8 cellular contexts compared by ENCODE assay signal in genomic region chr1:146710838-146711521, GRCh38.
DNase-seq lines count a peak whose midpoint lies in the region; ATAC-seq, FAIRE-seq and TF ChIP-seq lines count a peak whose summit lies in the region.
"Not testable (repeated sequence)": the region's sequence is repeated elsewhere in the genome, so short reads cannot be mapped to it uniquely, and the experiment has no call there.

No MANE protein-coding gene starts in this region.

- H3F3A ChIP-seq in PC-3 (ENCODE audit: low read length, unreplicated experiment): not testable (repeated sequence)

- not testable (repeated sequence) for TF ChIP-seq RAD21 in HepG2 (CRISPR knock-in tag; IDR thresholded peaks at IDR 0.05)

- peak in 1 of 2 experiments; percentile 45 for DNase-seq in Caco-2
- peak; percentile 45 for DNase-seq in HT-29 (ENCODE audit: low spot score)
- DNase-seq in NCI-H2081 treated with DMSO at 0.1 percent for 48 hours (lab: John Stamatoyannopoulos, UW): peak; percentile 2
- peak; percentile 68 for DNase-seq in PC-3
- DNase-seq in activated T-cell treated with anti-CD3 and anti-CD28 coated beads, Interleukin-2, amount 50 U/mL, for 72 hours: peak; percentile 2 to 8
- peak; percentile 16 for DNase-seq in HepG2 (ENCODE audit: low spot score)
- not testable (repeated sequence) for DNase-seq in stimulated activated naive B cell treated with anti-CD40 and anti-IgM and Interleukin-4, amounts not matched to agents 10 μg/mL and 1 μg/mL and 100 μg/mL, for 72 hours

- not testable (repeated sequence) for H3K4me2 ChIP-seq in PC-3 (ENCODE audit: low read length); HepG2 (ENCODE audit: low read depth, low read length)

- H3K9me2 ChIP-seq in PC-3 (replicated peaks; ENCODE audit: low read length): not testable (repeated sequence)

- H3K27ac Mint-ChIP-seq in Caco-2 (ENCODE audit: unreplicated experiment); activated T-cell treated with anti-CD3 and anti-CD28 coated beads, Interleukin-2, amount 50 U/mL, for 72 hours; stimulated activated naive B cell treated with anti-CD40 and anti-IgM and Interleukin-4, amounts not matched to agents 10 μg/mL and 1 μg/mL and 100 μg/mL, for 72 hours: not testable (repeated sequence)

- in situ Hi-C loops in HepG2 (cut with HindIII; ENCODE audit: extremely low pct_ligation_motif_present, low pct_unique_long_range_greater_than_20kb): not testable (repeated sequence)

- BruUV-seq in Caco-2 (replicated peaks; lab: Mats Ljungman, UMichigan); PC-3 (replicated peaks; lab: Mats Ljungman, UMichigan); HepG2 (replicated peaks; lab: Mats Ljungman, UMichigan): not testable (repeated sequence)

- not testable (repeated sequence) for H3K36me3 Mint-ChIP-seq in Caco-2 (ENCODE audit: insufficient read depth, unreplicated experiment); activated T-cell treated with anti-CD3 and anti-CD28 coated beads, Interleukin-2, amount 50 U/mL, for 72 hours (ENCODE audit: insufficient read depth in 2 of 2); stimulated activated naive B cell treated with anti-CD40 and anti-IgM and Interleukin-4, amounts not matched to agents 10 μg/mL and 1 μg/mL and 100 μg/mL, for 72 hours

- H3K36me3 ChIP-seq in Caco-2 (ENCODE audit: control insufficient read depth, insufficient read depth, low read length); PC-3 (ENCODE audit: low read depth, low read length); HepG2 (replicated peaks in 1 of 2; ENCODE audit: control insufficient read depth in 1 of 2, insufficient read depth in 2 of 2, low read length in 2 of 2): not testable (repeated sequence)

- not testable (repeated sequence) for H3K4me1 ChIP-seq in Caco-2; PC-3 (ENCODE audit: insufficient read depth, low read length); HepG2 (ENCODE audit: insufficient read depth, low read length)

- TF ChIP-seq POLR2A in HepG2 (IDR thresholded peaks at IDR 0.05; ENCODE audit: insufficient read depth in 1 of 2, low read depth in 2 of 2, low read length in 2 of 2): not testable (repeated sequence)

- H2AFZ ChIP-seq in PC-3 (ENCODE audit: low read length); HepG2 (ENCODE audit: low read length): not testable (repeated sequence)

- not testable (repeated sequence) for FAIRE-seq in HepG2 (lab: Jason Lieb, UNC)

- not testable (repeated sequence) for H3K27ac ChIP-seq in PC-3 (ENCODE audit: low read length); HepG2 (ENCODE audit: extremely low read length, insufficient read depth, low read length)

- H3K27me3 ChIP-seq in Caco-2 (replicated peaks; ENCODE audit: control insufficient read depth, insufficient read depth, low read length); PC-3 (ENCODE audit: low read length); HepG2 (ENCODE audit: control insufficient read depth in 1 of 2, insufficient read depth in 2 of 2, low read length in 2 of 2): not testable (repeated sequence)

- H3K9me3 Mint-ChIP-seq in Caco-2 (ENCODE audit: unreplicated experiment); activated T-cell treated with anti-CD3 and anti-CD28 coated beads, Interleukin-2, amount 50 U/mL, for 72 hours; stimulated activated naive B cell treated with anti-CD40 and anti-IgM and Interleukin-4, amounts not matched to agents 10 μg/mL and 1 μg/mL and 100 μg/mL, for 72 hours: not testable (repeated sequence)

- WGBS in HepG2 (ENCODE audit: low lambda C conversion rate): 40% methylated on average over 5 of the region's 5 CpGs

- TF ChIP-seq CTCF in Caco-2 (IDR thresholded peaks at IDR 0.05; ENCODE audit: insufficient read depth in 1 of 2, low read depth in 1 of 2, low read length in 1 of 2, severe bottlenecking in 1 of 2, unreplicated experiment in 1 of 2) (peak; percentile 23 to 33), PC-3 (conservative IDR thresholded peaks at IDR 0.05; ENCODE audit: low read depth, low read length) (peak; percentile 29; the same call in 1 of the 2 replicates)
- not testable (repeated sequence) for TF ChIP-seq CTCF in HepG2 (CRISPR knock-in tag; IDR thresholded peaks at IDR 0.05)

- CTCF ChIA-PET in Caco-2 (lab: Charles Lee); PC-3 (lab: Charles Lee); HepG2 (lab: Yijun Ruan, JAX; ENCODE audit: low intra/inter-chr PET ratio, low total read pairs): not testable (repeated sequence)

- H3K4me3 ChIP-seq in Caco-2 (ENCODE audit: low read depth, low read length); PC-3 (ENCODE audit: low read length); HepG2 (replicated peaks in 1 of 3; ENCODE audit: insufficient read depth in 1 of 3, low read depth in 2 of 3, low read length in 3 of 3): not testable (repeated sequence)

- not testable (repeated sequence) for H3K9me3 ChIP-seq in Caco-2; PC-3 (ENCODE audit: low read length); HepG2 (ENCODE audit: low read length)

- H3K9ac ChIP-seq in PC-3 (ENCODE audit: low read length); HepG2 (ENCODE audit: insufficient read depth, low read depth, low read length): not testable (repeated sequence)

- TF ChIP-seq EP300 in HepG2 (IDR thresholded peaks at IDR 0.05; ENCODE audit: low read depth in 2 of 2, low read length in 2 of 2); HepG2 (CRISPR knock-in tag; IDR thresholded peaks at IDR 0.05; ENCODE audit: borderline replicate concordance): not testable (repeated sequence)

- intact Hi-C loops in Caco-2 (cut with micrococcal nuclease; ENCODE audit: unreplicated experiment); PC-3 (cut with micrococcal nuclease); HepG2 (cut with micrococcal nuclease; ENCODE audit: unreplicated experiment): not testable (repeated sequence)

- not testable (repeated sequence) for H3K79me2 ChIP-seq in PC-3 (ENCODE audit: low read length); HepG2 (ENCODE audit: insufficient read depth, low read length)

- not testable (repeated sequence) for H4K20me1 ChIP-seq in PC-3 (ENCODE audit: low read length); HepG2 (ENCODE audit: insufficient read depth, low read length)

- H3K27me3 Mint-ChIP-seq in Caco-2 (ENCODE audit: insufficient read depth, unreplicated experiment); activated T-cell treated with anti-CD3 and anti-CD28 coated beads, Interleukin-2, amount 50 U/mL, for 72 hours (ENCODE audit: low read depth); stimulated activated naive B cell treated with anti-CD40 and anti-IgM and Interleukin-4, amounts not matched to agents 10 μg/mL and 1 μg/mL and 100 μg/mL, for 72 hours: not testable (repeated sequence)

- POLR2A ChIA-PET in Caco-2 (lab: Charles Lee); PC-3 (lab: Charles Lee; ENCODE audit: unreplicated experiment); HepG2 (lab: Yijun Ruan, JAX): not testable (repeated sequence)

- not testable (repeated sequence) for H3K4me3 Mint-ChIP-seq in Caco-2 (ENCODE audit: unreplicated experiment); activated T-cell treated with anti-CD3 and anti-CD28 coated beads, Interleukin-2, amount 50 U/mL, for 72 hours; stimulated activated naive B cell treated with anti-CD40 and anti-IgM and Interleukin-4, amounts not matched to agents 10 μg/mL and 1 μg/mL and 100 μg/mL, for 72 hours

- H3K4me1 Mint-ChIP-seq in Caco-2 (ENCODE audit: low read depth, unreplicated experiment); activated T-cell treated with anti-CD3 and anti-CD28 coated beads, Interleukin-2, amount 50 U/mL, for 72 hours (ENCODE audit: low read depth); stimulated activated naive B cell treated with anti-CD40 and anti-IgM and Interleukin-4, amounts not matched to agents 10 μg/mL and 1 μg/mL and 100 μg/mL, for 72 hours: not testable (repeated sequence)

- ATAC-seq in PC-3: peak; percentile 89
- peak in 1 of 2 donors; percentile 59 for ATAC-seq in activated T-cell treated with anti-CD3 and anti-CD28 coated beads, Interleukin-2, amount 50 U/mL, for 72 hours (replicated peaks in 1 of 2)
- ATAC-seq in esophagus mucosa: peak; percentile 52
- peak; percentile 73 for ATAC-seq in HepG2
- ATAC-seq in stimulated activated naive B cell treated with anti-CD40 and anti-IgM and Interleukin-4, amounts not matched to agents 10 μg/mL and 1 μg/mL and 100 μg/mL, for 72 hours (replicated peaks): peak; percentile 54 to 63

TF ChIP-seq in HepG2, 621 proteins besides CTCF, POLR2A, EP300 and RAD21:
- TF ChIP-seq STAG1 (CRISPR knock-in tag; IDR thresholded peaks at IDR 0.05): peak; percentile 56
